ENCODE assay signal across 29 cellular contexts in the genomic region with DNA sequence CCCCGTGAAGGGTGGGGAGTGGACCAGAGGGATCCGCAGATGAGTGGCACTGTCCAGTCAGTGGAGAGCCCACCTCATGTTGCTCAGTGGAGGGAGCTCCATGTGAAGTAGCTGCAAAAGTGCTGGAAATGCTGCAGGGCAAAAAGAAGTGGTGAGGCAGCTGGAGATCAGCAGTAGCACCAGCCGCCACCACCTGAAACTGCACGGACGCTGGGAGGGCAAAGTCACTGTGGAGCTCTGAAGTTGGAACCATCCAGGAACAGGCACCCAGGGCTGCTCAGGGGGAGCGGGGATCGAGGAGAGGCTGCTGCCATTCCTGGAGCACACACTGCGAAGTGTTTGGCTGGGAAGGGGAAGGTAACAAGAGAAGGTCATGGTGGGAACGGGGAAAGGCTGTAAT. TPM values are rescaled to one million over a fixed set of nuclear protein-coding genes. Genes with fewer than 3 reads are reported as not detected.
"Had no signal": no experiment of that assay in that cellular context is flagged by ENCODE, and none has a peak within 500 bp of the region (broad histone marks: within the 10 kb centered on the region; RNA-seq: fewer than 3 reads in every experiment).

No MANE protein-coding gene starts in this region.

- H3K9me3 Mint-ChIP-seq: memory B cell; natural killer cell; stimulated activated memory B cell treated with anti-CD40 and anti-IgM and Interleukin-4, amounts not matched to agents 10 μg/mL and 1 μg/mL and 100 μg/mL, for 72 hours; stimulated activated naive CD8-positive, alpha-beta T cell treated with anti-CD3 and anti-CD28 coated beads, Interleukin-15, Interleukin-2, amounts not matched to agents 100 ng/mL and 50 ng/mL, for 24 hours had no signal

- H3K4me1 Mint-ChIP-seq: memory B cell; stimulated activated memory B cell treated with anti-CD40 and anti-IgM and Interleukin-4, amounts not matched to agents 10 μg/mL and 1 μg/mL and 100 μg/mL, for 72 hours had no signal

- H3K4me3 ChIP-seq: coronary artery, esophagus squamous epithelium, heart right ventricle, lung, prostate gland, right atrium auricular region, sigmoid colon, suprapubic skin, transverse colon, vagina had no signal

- H3K9ac ChIP-seq: parathyroid adenoma had no signal

- DNase-seq: dermis blood vessel endothelial cell; effector memory CD4-positive, alpha-beta T cell; esophagus squamous epithelium; foreskin melanocyte; glutamatergic neuron; heart right ventricle; hippocampal formation; kidney glomerular epithelial cell; left colon; left ventricle myocardium superior; natural killer cell; sigmoid colon; stimulated activated CD4-positive, alpha-beta T cell treated with anti-CD3 and anti-CD28 coated beads, Interleukin-2, amount 100 ng/mL, for 24 hours; stimulated activated CD4-positive, alpha-beta T cell treated with anti-CD3 and anti-CD28 coated beads, Interleukin-4, amount 100 ng/mL, for 24 hours; transverse colon had no signal

- H3K4me1 ChIP-seq: parathyroid adenoma, prostate gland, right atrium auricular region, suprapubic skin, transverse colon, vagina had no signal

- H3K27ac Mint-ChIP-seq: memory B cell; natural killer cell; stimulated activated memory B cell treated with anti-CD40 and anti-IgM and Interleukin-4, amounts not matched to agents 10 μg/mL and 1 μg/mL and 100 μg/mL, for 72 hours; stimulated activated naive CD8-positive, alpha-beta T cell treated with anti-CD3 and anti-CD28 coated beads, Interleukin-15, Interleukin-2, amounts not matched to agents 100 ng/mL and 50 ng/mL, for 24 hours had no signal

- ATAC-seq: heart right ventricle; left colon; left ventricle myocardium superior; natural killer cell; stimulated activated memory B cell treated with anti-CD40 and anti-IgM and Interleukin-4, amounts not matched to agents 10 μg/mL and 1 μg/mL and 100 μg/mL, for 72 hours had no signal

- H3K36me3 ChIP-seq: esophagus squamous epithelium, heart right ventricle, neutrophil, prostate gland, right atrium auricular region, sigmoid colon, suprapubic skin, transverse colon, vagina had no signal

- H3K27ac ChIP-seq: coronary artery, esophagus squamous epithelium, heart right ventricle, neutrophil, parathyroid adenoma, prostate gland, right atrium auricular region, sigmoid colon, suprapubic skin, transverse colon, vagina had no signal

- H3K4me3 Mint-ChIP-seq: memory B cell; natural killer cell; stimulated activated memory B cell treated with anti-CD40 and anti-IgM and Interleukin-4, amounts not matched to agents 10 μg/mL and 1 μg/mL and 100 μg/mL, for 72 hours; stimulated activated naive CD8-positive, alpha-beta T cell treated with anti-CD3 and anti-CD28 coated beads, Interleukin-15, Interleukin-2, amounts not matched to agents 100 ng/mL and 50 ng/mL, for 24 hours had no signal

- H3K9me3 ChIP-seq: esophagus squamous epithelium, heart right ventricle, neutrophil, prostate gland, right atrium auricular region, sigmoid colon, suprapubic skin, transverse colon, vagina had no signal

- H3K27me3 ChIP-seq: esophagus squamous epithelium, right atrium auricular region, sigmoid colon, vagina had no signal

- H2AFZ ChIP-seq: parathyroid adenoma had no signal

RNA-seq across cellular contexts. Expression of a gene that starts 6.4 kb away (rescaled TPM):
- total RNA-seq: dermis blood vessel endothelial cell, endothelial cell of umbilical vein, mononuclear cell, natural killer cell had no signal
- polyA plus RNA-seq: endothelial cell of umbilical vein, neural cell had no signal
